In the genomic region with DNA sequence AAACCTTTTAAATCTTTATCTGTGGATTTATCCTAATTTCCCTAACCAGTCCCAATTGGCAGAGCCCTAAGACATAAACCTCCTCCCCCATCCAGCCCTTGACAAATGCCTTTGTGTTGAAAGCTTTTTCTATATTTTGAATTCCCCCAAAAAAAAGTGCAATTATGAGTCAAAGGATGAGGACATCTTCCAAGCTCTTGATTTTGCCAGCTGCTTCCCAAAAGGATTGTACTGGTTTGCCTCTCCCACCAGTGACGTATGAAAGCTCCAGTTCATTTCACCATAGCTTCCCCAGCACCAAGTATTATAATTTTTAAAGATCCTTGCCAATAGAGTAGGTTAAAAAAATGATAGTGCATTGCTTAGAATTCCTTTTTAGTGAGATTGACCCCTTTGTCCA, we compare ENCODE assay signal across 1 cellular context.
A peak's percentile ranks its signal among the peaks of the same experiment; 100 is the strongest.
TF ChIP-seq lines count a peak whose summit lies in the region.

No MANE protein-coding gene starts in this region.

TF ChIP-seq in IMR-90, 13 proteins besides CTCF, POLR2A, EP300 and RAD21 (continued from another document):
- TF ChIP-seq CEBPB (IDR thresholded peaks at IDR 0.05; ENCODE audit: low read depth, low read length), result peak; percentile 69
- TF ChIP-seq FOS (IDR thresholded peaks at IDR 0.05; ENCODE audit: low read depth, low read length), result peak; percentile 45; the same call in 1 of the 2 replicates
- TF ChIP-seq, protein P1, sequence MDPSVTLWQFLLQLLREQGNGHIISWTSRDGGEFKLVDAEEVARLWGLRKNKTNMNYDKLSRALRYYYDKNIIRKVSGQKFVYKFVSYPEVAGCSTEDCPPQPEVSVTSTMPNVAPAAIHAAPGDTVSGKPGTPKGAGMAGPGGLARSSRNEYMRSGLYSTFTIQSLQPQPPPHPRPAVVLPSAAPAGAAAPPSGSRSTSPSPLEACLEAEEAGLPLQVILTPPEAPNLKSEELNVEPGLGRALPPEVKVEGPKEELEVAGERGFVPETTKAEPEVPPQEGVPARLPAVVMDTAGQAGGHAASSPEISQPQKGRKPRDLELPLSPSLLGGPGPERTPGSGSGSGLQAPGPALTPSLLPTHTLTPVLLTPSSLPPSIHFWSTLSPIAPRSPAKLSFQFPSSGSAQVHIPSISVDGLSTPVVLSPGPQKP (IDR thresholded peaks at IDR 0.05; ENCODE audit: borderline replicate concordance, low read depth, low read length), result no peak
